15 cellular contexts compared by ENCODE assay signal in the genomic region with DNA sequence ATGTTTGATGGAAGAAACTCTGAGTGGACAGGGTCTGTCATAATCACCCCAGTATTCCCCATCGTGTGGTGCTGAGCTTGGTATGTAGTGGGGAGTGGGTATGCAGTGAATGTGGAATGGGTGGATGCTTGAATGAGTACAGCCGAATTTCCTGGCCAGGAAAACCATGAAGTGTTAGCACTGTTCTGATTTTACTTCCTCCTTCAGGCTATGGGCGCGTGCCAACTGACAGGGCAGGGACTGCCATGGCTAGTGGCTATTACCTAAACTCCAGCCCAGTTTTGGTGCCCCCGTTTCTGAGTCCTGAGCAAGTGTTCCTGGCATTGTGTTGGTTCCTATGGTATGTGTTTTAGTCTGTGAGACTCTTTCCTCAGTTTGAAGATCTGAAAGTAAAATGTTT. TPM values are rescaled to one million over a fixed set of nuclear protein-coding genes. Genes with fewer than 3 reads are reported as not detected.
A peak's percentile ranks its signal among the peaks of the same experiment; 100 is the strongest.
DNase-seq lines count a peak whose midpoint lies in the region; ATAC-seq and TF ChIP-seq lines count a peak whose summit lies in the region.
"Had no signal": no experiment of that assay in that cellular context is flagged by ENCODE, and none has a peak within 500 bp of the region (broad histone marks: within the 10 kb centered on the region; RNA-seq: fewer than 3 reads in every experiment).

No MANE protein-coding gene starts in this region.

- H3K9me3 Mint-ChIP-seq in naive thymus-derived CD8-positive, alpha-beta T cell, result no peaks in the 10 kb centered on the region
- H3K9me3 Mint-ChIP-seq: activated CD4-positive, alpha-beta T cell treated with anti-CD3 and anti-CD28 coated beads, Interleukin-2, amount 10 ng/mL, durations not matched to agents 7 days and 5 days had no signal

- no peak overlapping the region for H2AFZ ChIP-seq in PC-3 (ENCODE audit: low read length)
- H2AFZ ChIP-seq: GM23248, parathyroid adenoma, PC-9 had no signal

- H3K9me2 ChIP-seq in PC-3 (replicated peaks; ENCODE audit: low read length), result no peaks in the 10 kb centered on the region

- peak overlapping the region in 5 of 10 donors; percentile 11 to 63 (median 38) for H3K27ac Mint-ChIP-seq in naive thymus-derived CD8-positive, alpha-beta T cell
- H3K27ac Mint-ChIP-seq: activated CD4-positive, alpha-beta T cell treated with anti-CD3 and anti-CD28 coated beads, Interleukin-2, amount 10 ng/mL, durations not matched to agents 7 days and 5 days had no signal

- H3K9ac ChIP-seq in PC-3 (ENCODE audit: low read length), result no peak overlapping the region
- H3K9ac ChIP-seq: GM23248, parathyroid adenoma had no signal

- peaks cover 76% of the 10 kb centered on the region for H3K4me1 ChIP-seq in PC-3 (ENCODE audit: insufficient read depth, low read length)

- peaks cover 73% of the 10 kb centered on the region for H3K79me2 ChIP-seq in PC-3 (ENCODE audit: low read length)
- H3K79me2 ChIP-seq: parathyroid adenoma had no signal

- peaks cover 17% of the 10 kb centered on the region for H3F3A ChIP-seq in PC-3 (ENCODE audit: low read length, unreplicated experiment)

- H3K4me2 ChIP-seq in PC-3 (ENCODE audit: low read length), result peak overlapping the region; percentile 32
- H3K4me2 ChIP-seq: PC-9 had no signal

- no peaks in the 10 kb centered on the region for H3K9me3 ChIP-seq in PC-3 (ENCODE audit: low read length)

- no peaks in the 10 kb centered on the region for H3K27me3 ChIP-seq in PC-3 (ENCODE audit: low read length)

- peaks cover 37 to 86% (median 74%) of the 10 kb centered on the region in 4 donors for H3K4me1 Mint-ChIP-seq in naive thymus-derived CD8-positive, alpha-beta T cell

- H3K4me3 ChIP-seq in PC-3 (ENCODE audit: low read length), result no peak overlapping the region
- H3K4me3 ChIP-seq: GM23248, PC-9 had no signal

- BruUV-seq in PC-3 (replicated peaks; lab: Mats Ljungman, UMichigan), result no TSS peak

- H3K27me3 Mint-ChIP-seq in naive thymus-derived CD8-positive, alpha-beta T cell, result no peaks in the 10 kb centered on the region
- H3K27me3 Mint-ChIP-seq: activated CD4-positive, alpha-beta T cell treated with anti-CD3 and anti-CD28 coated beads, Interleukin-2, amount 10 ng/mL, durations not matched to agents 7 days and 5 days; brain had no signal

- intact Hi-C loops in PC-3 (cut with micrococcal nuclease), result no loop called here

- ATAC-seq in PC-3, result 0 out of 2 replicates have a peak, but pooled peaks have one; percentile 7
- no peak for ATAC-seq in naive thymus-derived CD8-positive, alpha-beta T cell
- ATAC-seq in HG03135 (IDR thresholded peaks at IDR 0.05; ENCODE audit: unreplicated experiment), result no peak

- no peaks in the 10 kb centered on the region for H3K36me3 ChIP-seq in PC-3 (ENCODE audit: low read depth, low read length)

- H3K36me3 Mint-ChIP-seq in naive thymus-derived CD8-positive, alpha-beta T cell, result peaks cover 0 to 3% (median 3%) of the 10 kb centered on the region in 3 donors

- TF ChIP-seq CTCF in PC-3 (conservative IDR thresholded peaks at IDR 0.05; ENCODE audit: low read depth, low read length), result no peak

- no peaks in the 10 kb centered on the region for H4K20me1 ChIP-seq in PC-3 (ENCODE audit: low read length)

- H3K27ac ChIP-seq in PC-3 (ENCODE audit: low read length), result no peak overlapping the region; the same call in 1 of the 2 replicates
- H3K27ac ChIP-seq: GM23248, parathyroid adenoma, PC-9 had no signal

- POLR2A ChIA-PET in PC-3 (lab: Charles Lee; ENCODE audit: unreplicated experiment), result no interaction called here
- POLR2A ChIA-PET in naive thymus-derived CD8-positive, alpha-beta T cell (lab: Charles Lee), result no interaction called here

- H3K4me3 Mint-ChIP-seq in naive thymus-derived CD8-positive, alpha-beta T cell, result peak overlapping the region in 7 of 10 donors; percentile 1 to 59 (median 31)
- H3K4me3 Mint-ChIP-seq: activated CD4-positive, alpha-beta T cell treated with anti-CD3 and anti-CD28 coated beads, Interleukin-2, amount 10 ng/mL, durations not matched to agents 7 days and 5 days had no signal

- CTCF ChIA-PET in PC-3 (lab: Charles Lee), result no interaction called here

- DNase-seq in CD1c-positive myeloid dendritic cell (ENCODE audit: extremely low spot score) (peak; percentile 22), PC-3 (peak; percentile 51), globus pallidus (ENCODE audit: low spot score) (peak; percentile 37), DMS79 treated with DMSO at 0.1 percent for 48 hours (lab: John Stamatoyannopoulos, UW) (no peak), iPS-NIHi11 (ENCODE audit: low spot score) (no peak)
- no peak for DNase-seq in naive thymus-derived CD8-positive, alpha-beta T cell
- DNase-seq in stimulated activated CD4-positive, alpha-beta T cell treated with anti-CD3 and anti-CD28 coated beads, Interleukin-4, amount 100 ng/mL, for 4 hours, result no peak
- DNase-seq: activated CD4-positive, alpha-beta T cell treated with anti-CD3 and anti-CD28 coated beads, Interleukin-2, amount 10 ng/mL, durations not matched to agents 7 days and 5 days; activated effector memory CD4-positive, alpha-beta T cell treated with Interleukin-2 at 50 U/mL for 16 hours; GM23248; NCI-H345 had no signal

RNA-seq across cellular contexts. Expression of gene PRKCA, which starts 48.6 kb away (rescaled TPM):
- total RNA-seq in PC-3 (2014; rRNA removed), result 22.6 and 28.2 TPM in 2 replicates
- 10 to 100 TPM; 90.6 to 97.3 TPM for total RNA-seq in naive thymus-derived CD8-positive, alpha-beta T cell
- 1 to 10 TPM; 1.3 to 5.8 (median 3.3) TPM for polyA plus RNA-seq in naive thymus-derived CD8-positive, alpha-beta T cell

Comparison
In these comparisons a context has a peak if more than half of its experiments do, and no peak if none do; other contexts are left out.
1. DNase-seq: peak in CD1c-positive myeloid dendritic cell (single experiment), PC-3 (single experiment) and globus pallidus (single experiment); none in naive thymus-derived CD8-positive, alpha-beta T cell (0 of 10), DMS79 treated with DMSO at 0.1 percent for 48 hours (single experiment), iPS-NIHi11 (single experiment) and stimulated activated CD4-positive, alpha-beta T cell treated with anti-CD3 and anti-CD28 coated beads, Interleukin-4, amount 100 ng/mL, for 4 hours (0 of 2).